Comparison of ENCODE assay signal across 2 cellular contexts in genomic region chr9:133554729-133555128, GRCh38.
TF ChIP-seq lines count a peak whose summit lies in the region.

No MANE protein-coding gene starts in this region.

TF ChIP-seq in IMR-90, 13 proteins besides CTCF, POLR2A, EP300 and RAD21:
- TF ChIP-seq MAZ (IDR thresholded peaks at IDR 0.05; ENCODE audit: borderline replicate concordance, low read depth, low read length) (no peak), MAFK (IDR thresholded peaks at IDR 0.05; ENCODE audit: low read depth, low read length) (no peak)

TF ChIP-seq in K562, 482 proteins besides CTCF, POLR2A, EP300 and RAD21:
- no peak for TF ChIP-seq TCFL5 (CRISPR knock-in tag; conservative IDR thresholded peaks at IDR 0.05)
- TF ChIP-seq, protein P1, sequence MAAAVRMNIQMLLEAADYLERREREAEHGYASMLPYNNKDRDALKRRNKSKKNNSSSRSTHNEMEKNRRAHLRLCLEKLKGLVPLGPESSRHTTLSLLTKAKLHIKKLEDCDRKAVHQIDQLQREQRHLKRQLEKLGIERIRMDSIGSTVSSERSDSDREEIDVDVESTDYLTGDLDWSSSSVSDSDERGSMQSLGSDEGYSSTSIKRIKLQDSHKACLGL (CRISPR knock-in tag; IDR thresholded peaks at IDR 0.05; ENCODE audit: borderline replicate concordance, poor library complexity, severe bottlenecking), result no peak
- TF ChIP-seq, protein P2, sequence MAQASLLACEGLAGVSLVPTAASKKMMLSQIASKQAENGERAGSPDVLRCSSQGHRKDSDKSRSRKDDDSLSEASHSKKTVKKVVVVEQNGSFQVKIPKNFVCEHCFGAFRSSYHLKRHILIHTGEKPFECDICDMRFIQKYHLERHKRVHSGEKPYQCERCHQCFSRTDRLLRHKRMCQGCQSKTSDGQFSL (CRISPR knock-in tag; IDR thresholded peaks at IDR 0.05), result no peak
- TF ChIP-seq, protein P2 (tag; IDR thresholded peaks at IDR 0.05), result no peak
- TF ChIP-seq HNRNPUL1 (IDR thresholded peaks at IDR 0.05; ENCODE audit: low read length), result no peak
- no peak for TF ChIP-seq BCL6 (CRISPR knock-in tag; IDR thresholded peaks at IDR 0.05)
- peak; percentile 85 for TF ChIP-seq RBM25 (IDR thresholded peaks at IDR 0.05; ENCODE audit: low read depth, low read length, severe bottlenecking)
- TF ChIP-seq FOXA3 (CRISPR knock-in tag; conservative IDR thresholded peaks at IDR 0.05 in 1 of 2, IDR thresholded peaks at IDR 0.05 in 1 of 2), result no peak
- no peak for TF ChIP-seq ZNF282 (CRISPR knock-in tag; IDR thresholded peaks at IDR 0.05)
- TF ChIP-seq SIN3A (IDR thresholded peaks at IDR 0.05; ENCODE audit: borderline replicate concordance in 2 of 2, control insufficient read depth in 1 of 2, low read depth in 2 of 2, low read length in 2 of 2), result no peak
- no peak for TF ChIP-seq SREBF2 (CRISPR knock-in tag; IDR thresholded peaks at IDR 0.05)
- no peak for TF ChIP-seq ZNF384 (IDR thresholded peaks at IDR 0.05; ENCODE audit: low read depth, low read length)
- TF ChIP-seq SP2 (IDR thresholded peaks at IDR 0.05; ENCODE audit: extremely low read depth, low read depth, low read length, poor library complexity, severe bottlenecking), result no peak
- TF ChIP-seq, protein P3, sequence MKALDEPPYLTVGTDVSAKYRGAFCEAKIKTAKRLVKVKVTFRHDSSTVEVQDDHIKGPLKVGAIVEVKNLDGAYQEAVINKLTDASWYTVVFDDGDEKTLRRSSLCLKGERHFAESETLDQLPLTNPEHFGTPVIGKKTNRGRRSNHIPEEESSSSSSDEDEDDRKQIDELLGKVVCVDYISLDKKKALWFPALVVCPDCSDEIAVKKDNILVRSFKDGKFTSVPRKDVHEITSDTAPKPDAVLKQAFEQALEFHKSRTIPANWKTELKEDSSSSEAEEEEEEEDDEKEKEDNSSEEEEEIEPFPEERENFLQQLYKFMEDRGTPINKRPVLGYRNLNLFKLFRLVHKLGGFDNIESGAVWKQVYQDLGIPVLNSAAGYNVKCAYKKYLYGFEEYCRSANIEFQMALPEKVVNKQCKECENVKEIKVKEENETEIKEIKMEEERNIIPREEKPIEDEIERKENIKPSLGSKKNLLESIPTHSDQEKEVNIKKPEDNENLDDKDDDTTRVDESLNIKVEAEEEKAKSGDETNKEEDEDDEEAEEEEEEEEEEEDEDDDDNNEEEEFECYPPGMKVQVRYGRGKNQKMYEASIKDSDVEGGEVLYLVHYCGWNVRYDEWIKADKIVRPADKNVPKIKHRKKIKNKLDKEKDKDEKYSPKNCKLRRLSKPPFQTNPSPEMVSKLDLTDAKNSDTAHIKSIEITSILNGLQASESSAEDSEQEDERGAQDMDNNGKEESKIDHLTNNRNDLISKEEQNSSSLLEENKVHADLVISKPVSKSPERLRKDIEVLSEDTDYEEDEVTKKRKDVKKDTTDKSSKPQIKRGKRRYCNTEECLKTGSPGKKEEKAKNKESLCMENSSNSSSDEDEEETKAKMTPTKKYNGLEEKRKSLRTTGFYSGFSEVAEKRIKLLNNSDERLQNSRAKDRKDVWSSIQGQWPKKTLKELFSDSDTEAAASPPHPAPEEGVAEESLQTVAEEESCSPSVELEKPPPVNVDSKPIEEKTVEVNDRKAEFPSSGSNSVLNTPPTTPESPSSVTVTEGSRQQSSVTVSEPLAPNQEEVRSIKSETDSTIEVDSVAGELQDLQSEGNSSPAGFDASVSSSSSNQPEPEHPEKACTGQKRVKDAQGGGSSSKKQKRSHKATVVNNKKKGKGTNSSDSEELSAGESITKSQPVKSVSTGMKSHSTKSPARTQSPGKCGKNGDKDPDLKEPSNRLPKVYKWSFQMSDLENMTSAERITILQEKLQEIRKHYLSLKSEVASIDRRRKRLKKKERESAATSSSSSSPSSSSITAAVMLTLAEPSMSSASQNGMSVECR (CRISPR knock-in tag; IDR thresholded peaks at IDR 0.05), result no peak
- no peak for TF ChIP-seq ZBED1 (IDR thresholded peaks at IDR 0.05)
- TF ChIP-seq SPI1 (IDR thresholded peaks at IDR 0.05; ENCODE audit: borderline replicate concordance, low read depth, low read length), result peak; percentile 91
- TF ChIP-seq, protein P4, sequence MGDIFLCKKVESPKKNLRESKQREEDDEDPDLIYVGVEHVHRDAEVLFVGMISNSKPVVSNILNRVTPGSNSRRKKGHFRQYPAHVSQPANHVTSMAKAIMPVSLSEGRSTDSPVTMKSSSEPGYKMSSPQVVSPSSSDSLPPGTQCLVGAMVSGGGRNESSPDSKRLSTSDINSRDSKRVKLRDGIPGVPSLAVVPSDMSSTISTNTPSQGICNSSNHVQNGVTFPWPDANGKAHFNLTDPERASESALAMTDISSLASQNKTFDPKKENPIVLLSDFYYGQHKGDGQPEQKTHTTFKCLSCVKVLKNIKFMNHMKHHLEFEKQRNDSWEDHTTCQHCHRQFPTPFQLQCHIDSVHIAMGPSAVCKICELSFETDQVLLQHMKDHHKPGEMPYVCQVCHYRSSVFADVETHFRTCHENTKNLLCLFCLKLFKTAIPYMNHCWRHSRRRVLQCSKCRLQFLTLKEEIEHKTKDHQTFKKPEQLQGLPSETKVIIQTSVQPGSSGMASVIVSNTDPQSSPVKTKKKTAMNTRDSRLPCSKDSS (IDR thresholded peaks at IDR 0.05; ENCODE audit: low read depth, partially characterized antibody), result no peak
- peak; percentile 43; the same call in 1 of the 2 replicates for TF ChIP-seq BCOR (IDR thresholded peaks at IDR 0.05)
- no peak for TF ChIP-seq ZNF24 (IDR thresholded peaks at IDR 0.05)
- TF ChIP-seq ZNF174 (CRISPR knock-in tag; IDR thresholded peaks at IDR 0.05), result no peak
- TF ChIP-seq ZNF140 (CRISPR knock-in tag; IDR thresholded peaks at IDR 0.05), result no peak
- TF ChIP-seq, protein P5, sequence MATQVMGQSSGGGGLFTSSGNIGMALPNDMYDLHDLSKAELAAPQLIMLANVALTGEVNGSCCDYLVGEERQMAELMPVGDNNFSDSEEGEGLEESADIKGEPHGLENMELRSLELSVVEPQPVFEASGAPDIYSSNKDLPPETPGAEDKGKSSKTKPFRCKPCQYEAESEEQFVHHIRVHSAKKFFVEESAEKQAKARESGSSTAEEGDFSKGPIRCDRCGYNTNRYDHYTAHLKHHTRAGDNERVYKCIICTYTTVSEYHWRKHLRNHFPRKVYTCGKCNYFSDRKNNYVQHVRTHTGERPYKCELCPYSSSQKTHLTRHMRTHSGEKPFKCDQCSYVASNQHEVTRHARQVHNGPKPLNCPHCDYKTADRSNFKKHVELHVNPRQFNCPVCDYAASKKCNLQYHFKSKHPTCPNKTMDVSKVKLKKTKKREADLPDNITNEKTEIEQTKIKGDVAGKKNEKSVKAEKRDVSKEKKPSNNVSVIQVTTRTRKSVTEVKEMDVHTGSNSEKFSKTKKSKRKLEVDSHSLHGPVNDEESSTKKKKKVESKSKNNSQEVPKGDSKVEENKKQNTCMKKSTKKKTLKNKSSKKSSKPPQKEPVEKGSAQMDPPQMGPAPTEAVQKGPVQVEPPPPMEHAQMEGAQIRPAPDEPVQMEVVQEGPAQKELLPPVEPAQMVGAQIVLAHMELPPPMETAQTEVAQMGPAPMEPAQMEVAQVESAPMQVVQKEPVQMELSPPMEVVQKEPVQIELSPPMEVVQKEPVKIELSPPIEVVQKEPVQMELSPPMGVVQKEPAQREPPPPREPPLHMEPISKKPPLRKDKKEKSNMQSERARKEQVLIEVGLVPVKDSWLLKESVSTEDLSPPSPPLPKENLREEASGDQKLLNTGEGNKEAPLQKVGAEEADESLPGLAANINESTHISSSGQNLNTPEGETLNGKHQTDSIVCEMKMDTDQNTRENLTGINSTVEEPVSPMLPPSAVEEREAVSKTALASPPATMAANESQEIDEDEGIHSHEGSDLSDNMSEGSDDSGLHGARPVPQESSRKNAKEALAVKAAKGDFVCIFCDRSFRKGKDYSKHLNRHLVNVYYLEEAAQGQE (CRISPR knock-in tag; IDR thresholded peaks at IDR 0.05; ENCODE audit: low read depth), result no peak
- no peak for TF ChIP-seq SIRT6 (IDR thresholded peaks at IDR 0.05; ENCODE audit: low read depth, low read length)
- TF ChIP-seq ETV1 (tag; conservative IDR thresholded peaks at IDR 0.05; ENCODE audit: low read depth), result no peak
- TF ChIP-seq RFX1 (IDR thresholded peaks at IDR 0.05), result no peak
